9 cellular contexts compared by ENCODE assay signal in genomic region chr14:106564058-106564643, GRCh38.
DNase-seq lines count a peak whose midpoint lies in the region; ATAC-seq, FAIRE-seq and TF ChIP-seq lines count a peak whose summit lies in the region.
"Had no signal": no experiment of that assay in that cellular context is flagged by ENCODE, and none has a peak within 500 bp of the region (broad histone marks: within the 10 kb centered on the region; RNA-seq: fewer than 3 reads in every experiment).

No MANE protein-coding gene starts in this region.

- H3K79me2 ChIP-seq in K562 (ENCODE audit: control insufficient read depth, insufficient read depth, low read length) = no peaks in the 10 kb centered on the region

- peak in 1 of 2 experiments; percentile 20; a peak in 1 of 4 replicates for TF ChIP-seq RAD21 in K562 (CRISPR knock-in tag; conservative IDR thresholded peaks at IDR 0.05 in 1 of 2, IDR thresholded peaks at IDR 0.05 in 1 of 2)

- CTCF ChIA-PET in K562 (lab: Yijun Ruan, JAX; ENCODE audit: low intra/inter-chr PET ratio) = no interaction called here

- TF ChIP-seq EP300 in K562 (IDR thresholded peaks at IDR 0.05; ENCODE audit: low read length) = no peak

- POLR2A ChIA-PET in K562 (lab: Yijun Ruan, JAX) = no interaction called here

- TF ChIP-seq POLR2A in K562 (conservative IDR thresholded peaks at IDR 0.05) = no peak

- no peak overlapping the region for H3K4me2 ChIP-seq in K562 (ENCODE audit: insufficient read depth, low read length)

- H3K27me3 ChIP-seq in K562 (ENCODE audit: control insufficient read depth in 2 of 2, insufficient read depth in 2 of 2, low read length in 2 of 2) = no peaks in the 10 kb centered on the region
- H3K27me3 ChIP-seq: thyroid gland had no signal

- ATAC-seq in HG03521 (IDR thresholded peaks at IDR 0.05; ENCODE audit: unreplicated experiment) (peak; percentile 53), K562 (peak; percentile 81), HG02870 (IDR thresholded peaks at IDR 0.05; ENCODE audit: unreplicated experiment) (no peak)

- no peaks in the 10 kb centered on the region for H3K36me3 ChIP-seq in K562 (ENCODE audit: control insufficient read depth, insufficient read depth, low read length)
- H3K36me3 ChIP-seq: thyroid gland had no signal

- WGBS in K562 (ENCODE audit: insufficient coverage, low coverage, missing lambda C conversion rate) = 0% methylated on average over 11 of the region's 14 CpGs

- H3K36me3 Mint-ChIP-seq in CD14-positive monocyte = no peaks in the 10 kb centered on the region

- H3K9me3 ChIP-seq in K562 (replicated peaks; ENCODE audit: control insufficient read depth, insufficient read depth, low read depth, low read length) = no peaks in the 10 kb centered on the region
- H3K9me3 ChIP-seq: thyroid gland had no signal

- no peaks in the 10 kb centered on the region for H3K9me3 Mint-ChIP-seq in CD14-positive monocyte

- H3K9me1 ChIP-seq in K562 (ENCODE audit: control insufficient read depth, insufficient read depth, low read length) = no peaks in the 10 kb centered on the region

- no peak overlapping the region for H3K27ac Mint-ChIP-seq in CD14-positive monocyte

- FAIRE-seq in K562 (lab: Jason Lieb, UNC) = peak; percentile 63

- in situ Hi-C loops in K562 (cut with MboI) = no loop called here

- H3K27me3 Mint-ChIP-seq in CD14-positive monocyte (ENCODE audit: low read depth in 3 of 3) = peaks cover 8 to 14% (median 8%) of the 10 kb centered on the region in 3 donors

- H3K9ac ChIP-seq in K562 (ENCODE audit: insufficient read depth in 1 of 2, low read depth in 2 of 2, low read length in 2 of 2) = no peak overlapping the region

- intact Hi-C loops in CD14-positive monocyte (cut with micrococcal nuclease) (no loop called here), K562 (cut with micrococcal nuclease) (no loop called here)

- peak; percentile 75 for TF ChIP-seq CTCF in CD14-positive monocyte (IDR thresholded peaks at IDR 0.05)
- peak; percentile 61 to 83 (median 71) for TF ChIP-seq CTCF in K562 (IDR thresholded peaks at IDR 0.05 in 2 of 3, conservative IDR thresholded peaks at IDR 0.05 in 1 of 3; ENCODE audit: insufficient read depth in 2 of 3, low read depth in 1 of 3, low read length in 3 of 3)

- no peak overlapping the region for H3K27ac ChIP-seq in K562 (ENCODE audit: extremely low read depth, low read depth, low read length)
- H3K27ac ChIP-seq: thyroid gland had no signal

- DNase-seq in CD14-positive monocyte (ENCODE audit: low spot score) (no peak), SW480 (ENCODE audit: low spot score) (peak; percentile 71), K562 (ENCODE audit: extremely low read depth in 1 of 4, low spot score in 3 of 4) (peak; percentile 21 to 59 (median 34)), GM03348 (ENCODE audit: low spot score) (no peak), DMS114 treated with DMSO at 0.1 percent for 48 hours (lab: John Stamatoyannopoulos, UW; ENCODE audit: unreplicated experiment) (no peak)
- DNase-seq in stimulated activated CD4-positive, alpha-beta T cell treated with anti-CD3 and anti-CD28 coated beads, Interleukin-4, amount 100 ng/mL, for 24 hours = peak; percentile 65

- H4K20me1 ChIP-seq in K562 (replicated peaks; ENCODE audit: control insufficient read depth, insufficient read depth, low read length) = no peaks in the 10 kb centered on the region

- H3K4me1 ChIP-seq in K562 (replicated peaks in 1 of 2; ENCODE audit: control insufficient read depth in 2 of 2, insufficient read depth in 2 of 2, low read length in 2 of 2) = no peaks in the 10 kb centered on the region
- H3K4me1 ChIP-seq: thyroid gland had no signal

- H3K4me3 Mint-ChIP-seq in CD14-positive monocyte = no peak overlapping the region

- H3K4me3 ChIP-seq in K562 = no peak overlapping the region
- H3K4me3 ChIP-seq: thyroid gland had no signal

- no peak overlapping the region for H2AFZ ChIP-seq in K562 (ENCODE audit: low read depth, low read length)

- no peaks in the 10 kb centered on the region for H3K4me1 Mint-ChIP-seq in CD14-positive monocyte

- no TSS peak for BruUV-seq in K562 (replicated peaks; lab: Mats Ljungman, UMichigan)

TF ChIP-seq in K562, 482 proteins besides CTCF, POLR2A, EP300 and RAD21:
- TF ChIP-seq CTCFL (IDR thresholded peaks at IDR 0.05; ENCODE audit: borderline replicate concordance, insufficient read depth, low read depth, low read length, poor library complexity, severe bottlenecking) (peak; percentile 34), PHF20 (IDR thresholded peaks at IDR 0.05; ENCODE audit: partially characterized antibody) (no peak)

Comparison
In these comparisons a context has a peak if more than half of its experiments do, and no peak if none do; other contexts are left out.
1. DNase-seq: peak in SW480 (single experiment), K562 (4 of 4) and stimulated activated CD4-positive, alpha-beta T cell treated with anti-CD3 and anti-CD28 coated beads, Interleukin-4, amount 100 ng/mL, for 24 hours (single experiment); none in CD14-positive monocyte (single experiment), GM03348 (single experiment) and DMS114 treated with DMSO at 0.1 percent for 48 hours (single experiment).